ENCODE assay signal across 14 cellular contexts in genomic region chr16:87173294-87173883, GRCh38.
"Had no signal": no experiment of that assay in that cellular context is flagged by ENCODE, and none has a peak within 500 bp of the region (broad histone marks: within the 10 kb centered on the region; RNA-seq: fewer than 3 reads in every experiment).

No MANE protein-coding gene starts in this region.

- ATAC-seq: activated CD4-positive, alpha-beta T cell treated with anti-CD3 and anti-CD28 coated beads for 36 hours; stimulated activated naive CD8-positive, alpha-beta T cell treated with anti-CD3 and anti-CD28 coated beads, Interleukin-15, Interleukin-2, amounts not matched to agents 100 U/mL and 50 U/mL, for 24 hours had no signal

- H3K27me3 ChIP-seq: right atrium auricular region, tibial nerve, uterus had no signal

- H3K27ac ChIP-seq: esophagus muscularis mucosa, right atrium auricular region, tibial nerve, uterus had no signal

- DNase-seq: activated CD4-positive, alpha-beta T cell treated with anti-CD3 and anti-CD28 coated beads for 36 hours; activated CD4-positive, alpha-beta T cell treated with anti-CD3 and anti-CD28 coated beads, Interleukin-2, amount 50 U/mL, for 48 hours; amygdala; effector CD4-positive, alpha-beta T cell; foreskin fibroblast; hypothalamus; midbrain; nucleus accumbens; stimulated activated naive CD8-positive, alpha-beta T cell treated with anti-CD3 and anti-CD28 coated beads, Interleukin-15, Interleukin-2, amounts not matched to agents 100 U/mL and 50 U/mL, for 24 hours; substantia nigra; uterus had no signal

- H3K4me3 ChIP-seq: esophagus muscularis mucosa, right atrium auricular region, tibial nerve, uterus had no signal

- H3K4me1 ChIP-seq: right atrium auricular region, uterus had no signal

- H3K9me3 ChIP-seq: esophagus muscularis mucosa, right atrium auricular region, tibial nerve, uterus had no signal

- H3K36me3 ChIP-seq: esophagus muscularis mucosa, right atrium auricular region, tibial nerve, uterus had no signal
